Comparison of ENCODE assay signal across 22 cellular contexts in genomic region chr20:46987001-46987400, GRCh38.
DNase-seq lines count a peak whose midpoint lies in the region; ATAC-seq, FAIRE-seq and TF ChIP-seq lines count a peak whose summit lies in the region.
"Had no signal": no experiment of that assay in that cellular context is flagged by ENCODE, and none has a peak within 500 bp of the region (broad histone marks: within the 10 kb centered on the region; RNA-seq: fewer than 3 reads in every experiment).

No MANE protein-coding gene starts in this region.

- no peak overlapping the region for H3K9ac ChIP-seq in OCI-LY3 (ENCODE audit: low read length)
- H3K9ac ChIP-seq in mammary epithelial cell (ENCODE audit: insufficient read depth, low read length): no peak overlapping the region
- H3K9ac ChIP-seq: BLaER1 treated with 17β-estradiol and CSF1 and Interleukin-3, amounts not matched to agents 10 nM and 100 nM had no signal

- no peak for ATAC-seq in activated naive CD4-positive, alpha-beta T cell treated with anti-CD3 and anti-CD28 coated beads, Interleukin-2, amount 50 U/mL, for 72 hours
- ATAC-seq in HG02981 (IDR thresholded peaks at IDR 0.05; ENCODE audit: unreplicated experiment): no peak
- ATAC-seq in GM19328 (IDR thresholded peaks at IDR 0.05; ENCODE audit: unreplicated experiment): no peak

- H3K4me2 ChIP-seq in OCI-LY3 (ENCODE audit: low read length): peak overlapping the region; percentile 67
- H3K4me2 ChIP-seq in mammary epithelial cell (ENCODE audit: insufficient read depth, low read depth, low read length): no peak overlapping the region
- H3K4me2 ChIP-seq: BLaER1 treated with 17β-estradiol and CSF1 and Interleukin-3, amounts not matched to agents 10 nM and 100 nM had no signal

- H3K27ac Mint-ChIP-seq in activated naive CD4-positive, alpha-beta T cell treated with anti-CD3 and anti-CD28 coated beads, Interleukin-2, amount 10 ng/mL, durations not matched to agents 7 days and 5 days: peak overlapping the region; percentile 17
- no peak overlapping the region for H3K27ac Mint-ChIP-seq in activated naive CD4-positive, alpha-beta T cell treated with anti-CD3 and anti-CD28 coated beads, Interleukin-2, amount 50 U/mL, for 72 hours
- H3K27ac Mint-ChIP-seq: CD4-positive, alpha-beta T cell had no signal

- no peak overlapping the region for H3K4me3 Mint-ChIP-seq in activated naive CD4-positive, alpha-beta T cell treated with anti-CD3 and anti-CD28 coated beads, Interleukin-2, amount 10 ng/mL, durations not matched to agents 7 days and 5 days
- H3K4me3 Mint-ChIP-seq: CD4-positive, alpha-beta T cell had no signal

- DNase-seq in activated naive CD4-positive, alpha-beta T cell treated with anti-CD3 and anti-CD28 coated beads, Interleukin-2, amount 10 ng/mL, durations not matched to agents 7 days and 5 days: no peak
- no peak for DNase-seq in activated naive CD4-positive, alpha-beta T cell treated with anti-CD3 and anti-CD28 coated beads, Interleukin-2, amount 50 U/mL, for 72 hours (ENCODE audit: low spot score in 2 of 2)
- DNase-seq in mammary epithelial cell (peak; percentile 32), urothelium cell line (ENCODE audit: low spot score) (no peak), BE2C (no peak)
- DNase-seq: CD4-positive, alpha-beta T cell; COR-L47; DMS53; HCEC 1CT; KBM-7; NCI-H1694; NCI-H2029 treated with DMSO at 0.1 percent for 48 hours; NCI-H446 treated with DMSO at 0.1 percent for 48 hours; NCI-H526 treated with DMSO at 0.1 percent for 48 hours; Peyer's patch; SHP77 treated with DMSO at 0.1 percent for 48 hours; T-helper 1 cell had no signal

- peaks cover 8% of the 10 kb centered on the region for H3K36me3 Mint-ChIP-seq in activated naive CD4-positive, alpha-beta T cell treated with anti-CD3 and anti-CD28 coated beads, Interleukin-2, amount 10 ng/mL, durations not matched to agents 7 days and 5 days
- H3K36me3 Mint-ChIP-seq in activated naive CD4-positive, alpha-beta T cell treated with anti-CD3 and anti-CD28 coated beads, Interleukin-2, amount 50 U/mL, for 72 hours: peaks cover 7% of the 10 kb centered on the region in 2 donors

- dilution Hi-C loops in mammary epithelial cell (cut with HindIII; ENCODE audit: low sequenced_read_pairs): no loop called here

- H3K36me3 ChIP-seq in OCI-LY3 (replicated peaks; ENCODE audit: low read depth, low read length): no peaks in the 10 kb centered on the region
- H3K36me3 ChIP-seq in mammary epithelial cell (ENCODE audit: insufficient read depth, low read length): no peaks in the 10 kb centered on the region
- H3K36me3 ChIP-seq in BE2C: no peaks in the 10 kb centered on the region
- H3K36me3 ChIP-seq: BLaER1 treated with 17β-estradiol and CSF1 and Interleukin-3, amounts not matched to agents 10 nM and 100 nM; Peyer's patch had no signal

- H3K79me2 ChIP-seq in OCI-LY3 (ENCODE audit: low read length) (no peaks in the 10 kb centered on the region), mammary epithelial cell (ENCODE audit: insufficient read depth, low read length) (no peaks in the 10 kb centered on the region)

- H2AFZ ChIP-seq in OCI-LY3 (ENCODE audit: low read depth, low read length) (peak overlapping the region; percentile 56; the same call in 1 of the 2 replicates), mammary epithelial cell (ENCODE audit: low read depth, low read length) (no peak overlapping the region)

- peaks cover 11% of the 10 kb centered on the region for H3K9me3 Mint-ChIP-seq in activated naive CD4-positive, alpha-beta T cell treated with anti-CD3 and anti-CD28 coated beads, Interleukin-2, amount 10 ng/mL, durations not matched to agents 7 days and 5 days
- H3K9me3 Mint-ChIP-seq in activated naive CD4-positive, alpha-beta T cell treated with anti-CD3 and anti-CD28 coated beads, Interleukin-2, amount 50 U/mL, for 72 hours: peaks cover 6 to 12% of the 10 kb centered on the region in 2 donors

- no TSS peak for BruUV-seq in mammary epithelial cell (replicated peaks; lab: Mats Ljungman, UMichigan)

- 10% methylated on average over 5 of the region's 5 CpGs for WGBS in mammary epithelial cell (ENCODE audit: low coverage, missing lambda C conversion rate)

- H3K9me3 ChIP-seq in OCI-LY3 (ENCODE audit: insufficient read depth, low read length) (peaks cover 7% of the 10 kb centered on the region; the same call in 1 of the 2 replicates), mammary epithelial cell (replicated peaks; ENCODE audit: insufficient read depth, low read length) (peaks cover 3% of the 10 kb centered on the region), BE2C (no peaks in the 10 kb centered on the region)
- H3K9me3 ChIP-seq: Peyer's patch had no signal

- H4K20me1 ChIP-seq in OCI-LY3 (ENCODE audit: insufficient read depth, low read length): no peaks in the 10 kb centered on the region
- H4K20me1 ChIP-seq in mammary epithelial cell (ENCODE audit: insufficient read depth, low read length): no peaks in the 10 kb centered on the region
- H4K20me1 ChIP-seq: BLaER1 treated with 17β-estradiol and CSF1 and Interleukin-3, amounts not matched to agents 10 nM and 100 nM had no signal

- CTCF ChIA-PET in activated naive CD4-positive, alpha-beta T cell treated with anti-CD3 and anti-CD28 coated beads, Interleukin-2, amount 10 ng/mL, durations not matched to agents 7 days and 5 days (lab: Charles Lee): no interaction called here
- CTCF ChIA-PET in mammary epithelial cell (lab: Charles Lee; ENCODE audit: low non-redundant PET): no interaction called here

- FAIRE-seq in urothelium cell line (lab: Jason Lieb, UNC): peak; percentile 40
- FAIRE-seq: H1 had no signal

- 0 out of 2 replicates have a peak overlapping the region, but pooled peaks have one; percentile 36 for H3K4me3 ChIP-seq in OCI-LY3 (ENCODE audit: low read length)
- H3K4me3 ChIP-seq in mammary epithelial cell (replicated peaks in 1 of 3; ENCODE audit: insufficient read depth in 1 of 3, low read depth in 2 of 3, low read length in 3 of 3): no peak overlapping the region
- no peak overlapping the region for H3K4me3 ChIP-seq in BE2C (ENCODE audit: low read depth, low read length)
- H3K4me3 ChIP-seq: BLaER1 treated with 17β-estradiol and CSF1 and Interleukin-3, amounts not matched to agents 10 nM and 100 nM; Peyer's patch had no signal

- intact Hi-C loops in mammary epithelial cell (cut with micrococcal nuclease): no loop called here

- TF ChIP-seq CTCF in OCI-LY3 (IDR thresholded peaks at IDR 0.05; ENCODE audit: low read depth, low read length): no peak
- TF ChIP-seq CTCF in mammary epithelial cell (conservative IDR thresholded peaks at IDR 0.05 in 1 of 2, IDR thresholded peaks at IDR 0.05 in 1 of 2; ENCODE audit: extremely low read depth in 1 of 2, insufficient read depth in 1 of 2, low read depth in 1 of 2, low read length in 2 of 2): no peak
- TF ChIP-seq CTCF in BE2C (IDR thresholded peaks at IDR 0.05; ENCODE audit: low read depth, low read length): no peak

- in situ Hi-C loops in mammary epithelial cell (cut with MboI; ENCODE audit: low sequenced_read_pairs in 2 of 2): no loop called here

- peaks cover 34% of the 10 kb centered on the region for H3K4me1 Mint-ChIP-seq in activated naive CD4-positive, alpha-beta T cell treated with anti-CD3 and anti-CD28 coated beads, Interleukin-2, amount 10 ng/mL, durations not matched to agents 7 days and 5 days

- peak overlapping the region; percentile 20; the same call in 1 of the 2 replicates for H3K27ac ChIP-seq in OCI-LY3 (ENCODE audit: low read length)
- H3K27ac ChIP-seq in mammary epithelial cell (ENCODE audit: insufficient read depth, low read depth, low read length): no peak overlapping the region
- H3K27ac ChIP-seq: BLaER1 treated with 17β-estradiol and CSF1 and Interleukin-3, amounts not matched to agents 10 nM and 100 nM; Peyer's patch had no signal

- peaks cover 23% of the 10 kb centered on the region for H3K27me3 Mint-ChIP-seq in activated naive CD4-positive, alpha-beta T cell treated with anti-CD3 and anti-CD28 coated beads, Interleukin-2, amount 10 ng/mL, durations not matched to agents 7 days and 5 days

- H3K27me3 ChIP-seq in OCI-LY3 (ENCODE audit: low read depth, low read length) (peaks cover 11% of the 10 kb centered on the region; the same call in 1 of the 2 replicates), mammary epithelial cell (ENCODE audit: insufficient read depth, low read length) (peaks cover 2% of the 10 kb centered on the region), BE2C (no peaks in the 10 kb centered on the region)
- H3K27me3 ChIP-seq: BLaER1 treated with 17β-estradiol and CSF1 and Interleukin-3, amounts not matched to agents 10 nM and 100 nM; Peyer's patch had no signal

- H3K4me1 ChIP-seq in OCI-LY3 (ENCODE audit: low read length): peaks cover 25% of the 10 kb centered on the region
- peaks cover 11% of the 10 kb centered on the region for H3K4me1 ChIP-seq in mammary epithelial cell (ENCODE audit: insufficient read depth, low read length)
- no peaks in the 10 kb centered on the region for H3K4me1 ChIP-seq in BE2C
- H3K4me1 ChIP-seq: Peyer's patch had no signal
